21 cellular contexts compared by ENCODE assay signal in genomic region chr7:67006966-67007365, GRCh38. TPM values are rescaled to one million over a fixed set of nuclear protein-coding genes. Genes with fewer than 3 reads are reported as not detected.
DNase-seq lines count a peak whose midpoint lies in the region; ATAC-seq, FAIRE-seq and TF ChIP-seq lines count a peak whose summit lies in the region.
"Had no signal": no experiment of that assay in that cellular context is flagged by ENCODE, and none has a peak within 500 bp of the region (broad histone marks: within the 10 kb centered on the region; RNA-seq: fewer than 3 reads in every experiment).

No MANE protein-coding gene starts in this region.

- CTCF ChIA-PET in K562 (lab: Yijun Ruan, JAX; ENCODE audit: low intra/inter-chr PET ratio) (no interaction called here), OCI-LY7 (lab: Charles Lee; ENCODE audit: unreplicated experiment) (no interaction called here)

- BruUV-seq in K562 (replicated peaks; lab: Mats Ljungman, UMichigan) (no TSS peak), OCI-LY7 (replicated peaks; lab: Mats Ljungman, UMichigan) (no TSS peak)

- H3K27ac ChIP-seq in K562 (ENCODE audit: extremely low read depth, low read depth, low read length) (no peak overlapping the region), right atrium auricular region (no peak overlapping the region), OCI-LY7 (ENCODE audit: low read depth, low read length, poor library complexity, severe bottlenecking) (no peak overlapping the region)
- H3K27ac ChIP-seq: BLaER1 had no signal

- 62% methylated on average over 1 of the region's 2 CpGs for WGBS in K562 (ENCODE audit: insufficient coverage, low coverage, missing lambda C conversion rate)

- intact Hi-C loops in K562 (cut with micrococcal nuclease) (loop anchor here (10.0 kb wide), 2 partner anchors 452 to 972 kb away; no protein-coding TSS in a partner anchor), OCI-LY7 (cut with micrococcal nuclease; ENCODE audit: unreplicated experiment) (loop anchor here (10.0 kb wide), 1 partner anchor 182 kb away; no protein-coding TSS in a partner anchor)

- ATAC-seq in K562 = peak; percentile 90

- no peak for TF ChIP-seq POLR2A in K562 (conservative IDR thresholded peaks at IDR 0.05)

- H2AFZ ChIP-seq in K562 (ENCODE audit: low read depth, low read length) (no peak overlapping the region), OCI-LY7 (ENCODE audit: low read length) (no peak overlapping the region)

- POLR2A ChIA-PET in K562 (lab: Yijun Ruan, JAX) = interaction anchor here (1.4 kb wide), 1 partner anchor 13 kb away, joined by 6 read pairs; no protein-coding TSS in a partner anchor
- POLR2A ChIA-PET in OCI-LY7 (lab: Charles Lee) = interaction anchor here (0.6 to 1.2 kb wide), 6 partner anchors 8 to 793 kb away, joined by 3 to 8 read pairs (median 5); no protein-coding TSS in a partner anchor

- peak; percentile 25 for DNase-seq in NCI-H2029 (lab: John Stamatoyannopoulos, UW)
- DNase-seq in NCI-H2029 treated with DMSO at 0.1 percent for 48 hours (lab: John Stamatoyannopoulos, UW) = no peak
- DNase-seq in COR-L47 (lab: John Stamatoyannopoulos, UW) = peak; percentile 1
- DNase-seq in NAMALWA (ENCODE audit: low spot score) = peak; percentile 42
- peak in 1 of 4 experiments; percentile 25 for DNase-seq in K562 (ENCODE audit: extremely low read depth in 1 of 4, low spot score in 3 of 4)
- no peak for DNase-seq in right atrium auricular region (ENCODE audit: low spot score)
- no peak for DNase-seq in OCI-LY7 (ENCODE audit: low spot score)
- DNase-seq in ecto neural progenitor cell (ENCODE audit: low spot score) = no peak
- DNase-seq: 8988T; AML-193; Calu3; CD8-positive, alpha-beta memory T cell; DMS153; DMS79 treated with DMSO at 0.1 percent for 48 hours; EL had no signal

- no peak for TF ChIP-seq RAD21 in K562 (CRISPR knock-in tag; conservative IDR thresholded peaks at IDR 0.05 in 1 of 2, IDR thresholded peaks at IDR 0.05 in 1 of 2)

- TF ChIP-seq EP300 in K562 (IDR thresholded peaks at IDR 0.05; ENCODE audit: low read length) = no peak

- no peaks in the 10 kb centered on the region; a peak in 1 of 5 replicates for H3K4me1 ChIP-seq in K562 (replicated peaks in 1 of 2; ENCODE audit: control insufficient read depth in 2 of 2, insufficient read depth in 2 of 2, low read length in 2 of 2)
- no peaks in the 10 kb centered on the region for H3K4me1 ChIP-seq in right atrium auricular region
- H3K4me1 ChIP-seq in OCI-LY7 (ENCODE audit: insufficient read depth, low read length, poor library complexity, severe bottlenecking) = no peaks in the 10 kb centered on the region
- H3K4me1 ChIP-seq: HAP-1 had no signal

- H3K36me3 ChIP-seq in K562 (ENCODE audit: control insufficient read depth, insufficient read depth, low read length) (peaks cover 65% of the 10 kb centered on the region), right atrium auricular region (peaks cover 48% of the 10 kb centered on the region), OCI-LY7 (ENCODE audit: insufficient read depth, low read length) (peaks cover 66% of the 10 kb centered on the region)

- FAIRE-seq in K562 (lab: Jason Lieb, UNC) = no peak
- FAIRE-seq: G401.6, GM19239, H1, HTR-8/SVneo had no signal

- no peak overlapping the region for H3K9ac ChIP-seq in K562 (ENCODE audit: insufficient read depth in 1 of 2, low read depth in 2 of 2, low read length in 2 of 2)
- H3K9ac ChIP-seq: BLaER1 had no signal

- H3K9me2 ChIP-seq in OCI-LY7 (ENCODE audit: insufficient read depth, low read length) = no peaks in the 10 kb centered on the region

- H3K79me2 ChIP-seq in K562 (ENCODE audit: control insufficient read depth, insufficient read depth, low read length) = peaks cover 14% of the 10 kb centered on the region; the same call in 2 of the 3 replicates
- no peaks in the 10 kb centered on the region for H3K79me2 ChIP-seq in OCI-LY7 (ENCODE audit: insufficient read depth, low read depth, low read length)

- H3K4me2 ChIP-seq in K562 (ENCODE audit: insufficient read depth, low read length) (no peak overlapping the region), OCI-LY7 (ENCODE audit: low read length) (no peak overlapping the region)
- H3K4me2 ChIP-seq: BLaER1 had no signal

- H3K9me3 ChIP-seq in K562 (replicated peaks; ENCODE audit: control insufficient read depth, insufficient read depth, low read depth, low read length) (no peaks in the 10 kb centered on the region), right atrium auricular region (no peaks in the 10 kb centered on the region), OCI-LY7 (ENCODE audit: low read length) (no peaks in the 10 kb centered on the region)
- H3K9me3 ChIP-seq: BLaER1, HAP-1 had no signal

- TF ChIP-seq CTCF in K562 (IDR thresholded peaks at IDR 0.05 in 2 of 3, conservative IDR thresholded peaks at IDR 0.05 in 1 of 3; ENCODE audit: insufficient read depth in 2 of 3, low read depth in 1 of 3, low read length in 3 of 3) (no peak), right atrium auricular region (IDR thresholded peaks at IDR 0.05) (no peak), OCI-LY7 (conservative IDR thresholded peaks at IDR 0.05; ENCODE audit: low read length) (no peak)

- in situ Hi-C loops in K562 (cut with MboI) = no loop called here

- H4K20me1 ChIP-seq in K562 (replicated peaks; ENCODE audit: control insufficient read depth, insufficient read depth, low read length) (no peaks in the 10 kb centered on the region), OCI-LY7 (ENCODE audit: insufficient read depth, low read length) (no peaks in the 10 kb centered on the region)
- H4K20me1 ChIP-seq: BLaER1 had no signal

- no peaks in the 10 kb centered on the region for H3K27me3 ChIP-seq in K562 (ENCODE audit: control insufficient read depth in 2 of 2, insufficient read depth in 2 of 2, low read length in 2 of 2)
- H3K27me3 ChIP-seq in right atrium auricular region = no peaks in the 10 kb centered on the region
- H3K27me3 ChIP-seq: BLaER1 had no signal

- H3K4me3 ChIP-seq in K562 (no peak overlapping the region), right atrium auricular region (no peak overlapping the region), OCI-LY7 (ENCODE audit: low read depth, low read length, poor library complexity, severe bottlenecking) (no peak overlapping the region)
- H3K4me3 ChIP-seq: BLaER1, HAP-1 had no signal

- H3K9me1 ChIP-seq in K562 (ENCODE audit: control insufficient read depth, insufficient read depth, low read length) = no peaks in the 10 kb centered on the region

TF ChIP-seq in K562, 482 proteins besides CTCF, POLR2A, EP300 and RAD21:
- no peak for TF ChIP-seq USF1 (CRISPR knock-in tag; IDR thresholded peaks at IDR 0.05)
- peak; percentile 34; the same call in 1 of the 2 replicates for TF ChIP-seq NFIC (IDR thresholded peaks at IDR 0.05)

RNA-seq across cellular contexts. Expression of gene TYW1, which starts 10.3 kb away (rescaled TPM):
- total RNA-seq in K562 (2011; cell fraction: chromatin; rRNA removed; ENCODE audit: low replicate concordance) = 85.8 and 132 TPM in 2 replicates
- total RNA-seq in K562 (2011; cell fraction: nucleolus; rRNA removed) = 50.4 and 58.6 TPM in 2 replicates
- total RNA-seq in K562 (2011; cell fraction: nucleoplasm; rRNA removed) = 57.9 and 63.4 TPM in 2 replicates
- total RNA-seq in K562 (2014; rRNA removed) (23.0 and 24.3 TPM in 2 replicates), K562 (2014; rRNA removed; fragmentation: Illumina TruSeq; extraction: Trizol) (29.8 and 30.7 TPM in 2 replicates), K562 (2015; rRNA removed; fragmentation: Illumina TruSeq; extraction: Trizol) (29.1 and 32.0 TPM in 2 replicates), K562 (2021) (24.7 and 25.1 TPM in 2 replicates), right atrium auricular region (10 to 100 TPM; 12.4 to 23.8 TPM), OCI-LY7 (2022) (15.3 and 22.3 TPM in 2 replicates)
- polyA plus RNA-seq in K562 (2011; rRNA removed) (15.9 and 26.2 TPM in 2 replicates), K562 (2014; fragmentation: Illumina TruSeq; extraction: Trizol) (23.8 and 28.2 TPM in 2 replicates), K562 (2014; fragmentation: Nextera tagmentation; extraction: Ambion mirVana) (10 to 100 TPM; 17.4 to 31.4 TPM), K562 (2014; rRNA removed) (22.4 and 22.6 TPM in 2 replicates)
- polyA plus RNA-seq in K562 (2011; cell fraction: cytosol; rRNA removed) = 11.8 and 12.5 TPM in 2 replicates
- polyA plus RNA-seq in K562 (2011; cell fraction: nucleus; rRNA removed) = 12.1 and 16.1 TPM in 2 replicates
- 16.6 and 17.6 TPM in 2 replicates for polyA plus RNA-seq in K562 (2012)
- 49.5 and 68.4 TPM in 2 replicates for polyA minus RNA-seq in K562 (2011; rRNA and poly(A)+ RNA removed)
- 10.9 and 16.6 TPM in 2 replicates for polyA minus RNA-seq in K562 (2011; cell fraction: cytosol; rRNA and poly(A)+ RNA removed)
- 18.0 and 26.0 TPM in 2 replicates for polyA minus RNA-seq in K562 (2011; cell fraction: nucleus; rRNA and poly(A)+ RNA removed)
- total RNA-seq in OCI-LY7 (2014; rRNA removed; shearing (Covaris generic)) = 17.0 and 17.3 TPM in 2 replicates

RNA-seq across cellular contexts. Expression of gene SBDS, which starts 11.6 kb away (rescaled TPM):
- total RNA-seq in K562 (2011; cell fraction: chromatin; rRNA removed; ENCODE audit: low replicate concordance) = 11.1 and 27.7 TPM in 2 replicates
- 13.4 and 14.0 TPM in 2 replicates for total RNA-seq in K562 (2011; cell fraction: nucleolus; rRNA removed)
- total RNA-seq in K562 (2011; cell fraction: nucleoplasm; rRNA removed) = 20.6 and 22.3 TPM in 2 replicates
- total RNA-seq in K562 (2014; rRNA removed) = 111 and 114 TPM in 2 replicates
- total RNA-seq in K562 (2014; rRNA removed; fragmentation: Illumina TruSeq; extraction: Trizol) = 117 and 131 TPM in 2 replicates
- 106 and 119 TPM in 2 replicates for total RNA-seq in K562 (2015; rRNA removed; fragmentation: Illumina TruSeq; extraction: Trizol)
- 109 and 116 TPM in 2 replicates for total RNA-seq in K562 (2021)
- 63.3 and 111 TPM in 2 replicates for polyA plus RNA-seq in K562 (2011; rRNA removed)
- polyA plus RNA-seq in K562 (2011; cell fraction: cytosol; rRNA removed) = 23.5 and 29.8 TPM in 2 replicates
- 14.0 and 15.3 TPM in 2 replicates for polyA plus RNA-seq in K562 (2011; cell fraction: nucleus; rRNA removed)
- 86.2 and 93.7 TPM in 2 replicates for polyA plus RNA-seq in K562 (2012)
- polyA plus RNA-seq in K562 (2014; fragmentation: Illumina TruSeq; extraction: Trizol) = 159 and 174 TPM in 2 replicates
- 100 to 1,000 TPM; 105 to 150 TPM for polyA plus RNA-seq in K562 (2014; fragmentation: Nextera tagmentation; extraction: Ambion mirVana)
- 110 and 131 TPM in 2 replicates for polyA plus RNA-seq in K562 (2014; rRNA removed)
- 78.7 and 101 TPM in 2 replicates for polyA minus RNA-seq in K562 (2011; rRNA and poly(A)+ RNA removed)
- 55.4 and 57.2 TPM in 2 replicates for polyA minus RNA-seq in K562 (2011; cell fraction: cytosol; rRNA and poly(A)+ RNA removed)
- polyA minus RNA-seq in K562 (2011; cell fraction: nucleus; rRNA and poly(A)+ RNA removed) = 13.6 and 18.1 TPM in 2 replicates
- 100 to 1,000 TPM; 139 to 212 TPM for total RNA-seq in right atrium auricular region
- total RNA-seq in OCI-LY7 (2014; rRNA removed; shearing (Covaris generic)) = 43.2 and 45.6 TPM in 2 replicates
- 100 and 124 TPM in 2 replicates for total RNA-seq in OCI-LY7 (2022)

Comparison
In these comparisons a context has a peak if more than half of its experiments do, and no peak if none do; other contexts are left out.
1. DNase-seq: peak in NCI-H2029 (single experiment), COR-L47 (single experiment) and NAMALWA (single experiment); none in NCI-H2029 treated with DMSO at 0.1 percent for 48 hours (single experiment), right atrium auricular region (single experiment), OCI-LY7 (single experiment) and ecto neural progenitor cell (single experiment).